ENCODE assay signal across 18 cellular contexts in genomic region chr14:34750670-34751069, GRCh38. TPM values are rescaled to one million over a fixed set of nuclear protein-coding genes. Genes with fewer than 3 reads are reported as not detected.
DNase-seq lines count a peak whose midpoint lies in the region; ATAC-seq, FAIRE-seq and TF ChIP-seq lines count a peak whose summit lies in the region.
"Had no signal": no experiment of that assay in that cellular context is flagged by ENCODE, and none has a peak within 500 bp of the region (broad histone marks: within the 10 kb centered on the region; RNA-seq: fewer than 3 reads in every experiment).

No MANE protein-coding gene starts in this region.

- H3K9me3 ChIP-seq in RWPE2 (ENCODE audit: severe bottlenecking) = peaks cover 3% of the 10 kb centered on the region
- no peaks in the 10 kb centered on the region for H3K9me3 ChIP-seq in endothelial cell of umbilical vein (replicated peaks; ENCODE audit: control insufficient read depth, insufficient read depth, low read length)
- no peaks in the 10 kb centered on the region for H3K9me3 ChIP-seq in gastrocnemius medialis
- H3K9me3 ChIP-seq: BE2C, HAP-1, testis had no signal

- no peaks in the 10 kb centered on the region for H3K4me1 ChIP-seq in RWPE2 (ENCODE audit: insufficient read depth, poor library complexity, severe bottlenecking)
- no peaks in the 10 kb centered on the region for H3K4me1 ChIP-seq in endothelial cell of umbilical vein (ENCODE audit: control insufficient read depth, extremely low read depth, insufficient read depth, low read length)
- H3K4me1 ChIP-seq in gastrocnemius medialis = no peaks in the 10 kb centered on the region
- H3K4me1 ChIP-seq: BE2C, HAP-1 had no signal

- no peaks in the 10 kb centered on the region for H3K27me3 ChIP-seq in RWPE2 (ENCODE audit: insufficient read depth, poor library complexity, severe bottlenecking)
- no peaks in the 10 kb centered on the region for H3K27me3 ChIP-seq in endothelial cell of umbilical vein (ENCODE audit: control insufficient read depth in 2 of 2, insufficient read depth in 2 of 2, low read length in 2 of 2)
- H3K27me3 ChIP-seq in gastrocnemius medialis = no peaks in the 10 kb centered on the region
- H3K27me3 ChIP-seq: BE2C, testis had no signal

- DNase-seq in EH (ENCODE audit: low read depth) (peak; percentile 70), RWPE2 (ENCODE audit: low spot score) (no peak), endothelial cell of umbilical vein (ENCODE audit: low read depth, low spot score) (peak; percentile 7), myocyte (ENCODE audit: low read depth) (peak; percentile 11), gastrocnemius medialis (no peak), erythroblast (lab: John Stamatoyannopoulos, UW) (no peak), iPS-NIHi7 (ENCODE audit: extremely low spot score) (no peak), NCI-H1048 (lab: John Stamatoyannopoulos, UW) (no peak)
- DNase-seq: activated CD4-positive, alpha-beta T cell treated with anti-CD3 and anti-CD28 coated beads, Interleukin-2, amount 10 ng/mL, durations not matched to agents 24 days and 14 days; activated naive CD8-positive, alpha-beta T cell treated with anti-CD3 and anti-CD28 coated beads for 36 hours; activated T-cell treated with anti-CD3 and anti-CD28 coated beads, Interleukin-2, amount 50 U/mL, for 1 hour; BE2C; NCI-H2029 treated with DMSO at 0.1 percent for 48 hours; occipital lobe; testis had no signal

- CTCF ChIA-PET in endothelial cell of umbilical vein (lab: Charles Lee) = interaction anchor here (2.6 kb wide), 1 partner anchor 28 kb away, joined by 11 read pairs; no protein-coding TSS in a partner anchor

- intact Hi-C loops in endothelial cell of umbilical vein (cut with micrococcal nuclease) = no loop called here
- intact Hi-C loops in gastrocnemius medialis (cut with DNase I; ENCODE audit: low total_unique reads) = no loop called here

- H3K9ac ChIP-seq in endothelial cell of umbilical vein (replicated peaks; ENCODE audit: extremely low read depth, insufficient read depth, low read length) = no peak overlapping the region

- dilution Hi-C loops in endothelial cell of umbilical vein (cut with MboI; ENCODE audit: extremely low pct_ligation_motif_present, low sequenced_read_pairs) = no loop called here

- H4K20me1 ChIP-seq in endothelial cell of umbilical vein (replicated peaks; ENCODE audit: control insufficient read depth, extremely low read depth, insufficient read depth, low read length) = no peaks in the 10 kb centered on the region

- no peaks in the 10 kb centered on the region for H3K9me1 ChIP-seq in endothelial cell of umbilical vein (replicated peaks; ENCODE audit: control insufficient read depth, extremely low read depth, insufficient read depth, low read length)

- H3K36me3 ChIP-seq in RWPE2 (ENCODE audit: low read depth) (peaks cover 30% of the 10 kb centered on the region), endothelial cell of umbilical vein (ENCODE audit: control insufficient read depth in 2 of 2, extremely low read depth in 1 of 2, insufficient read depth in 2 of 2, low read length in 2 of 2) (peaks cover 0 to 10% of the 10 kb centered on the region in 2 experiments), gastrocnemius medialis (peaks cover 0 to 8% of the 10 kb centered on the region in 2 donors)

- no peak overlapping the region for H2AFZ ChIP-seq in endothelial cell of umbilical vein (ENCODE audit: low read depth, low read length)

- peak; percentile 59 for ATAC-seq in RWPE2 (ENCODE audit: low read depth)
- ATAC-seq in gastrocnemius medialis = no peak

- H3K4me3 ChIP-seq in RWPE2 (ENCODE audit: severe bottlenecking) (no peak overlapping the region), endothelial cell of umbilical vein (replicated peaks in 1 of 3; ENCODE audit: insufficient read depth in 1 of 3, low read depth in 1 of 3, low read length in 3 of 3) (no peak overlapping the region), gastrocnemius medialis (no peak overlapping the region)
- H3K4me3 ChIP-seq: HAP-1, testis had no signal

- no peak for TF ChIP-seq CTCF in RWPE2 (IDR thresholded peaks at IDR 0.05; ENCODE audit: poor library complexity, severe bottlenecking)
- TF ChIP-seq CTCF in endothelial cell of umbilical vein (IDR thresholded peaks at IDR 0.05; ENCODE audit: extremely low read depth in 1 of 2, insufficient read depth in 1 of 2, low read depth in 1 of 2, low read length in 2 of 2) = no peak
- no peak for TF ChIP-seq CTCF in gastrocnemius medialis (IDR thresholded peaks at IDR 0.05 in 4 of 5, conservative IDR thresholded peaks at IDR 0.05 in 1 of 5)

- TF ChIP-seq POLR2A in endothelial cell of umbilical vein (IDR thresholded peaks at IDR 0.05; ENCODE audit: low read depth, low read length) (no peak), gastrocnemius medialis (IDR thresholded peaks at IDR 0.05) (no peak), erythroblast (IDR thresholded peaks at IDR 0.05; ENCODE audit: low read length) (no peak)

- in situ Hi-C loops in gastrocnemius medialis (cut with MboI; ENCODE audit: low sequenced_read_pairs in 4 of 4) = no loop called here

- H3K4me2 ChIP-seq in endothelial cell of umbilical vein (ENCODE audit: insufficient read depth, low read length) = no peak overlapping the region

- POLR2A ChIA-PET in endothelial cell of umbilical vein (lab: Charles Lee) = interaction anchor here (1.2 kb wide), 1 partner anchor 12 kb away, joined by 6 read pairs; no protein-coding TSS in a partner anchor

- no TSS peak for BruUV-seq in endothelial cell of umbilical vein (replicated peaks; lab: Mats Ljungman, UMichigan)

- no peak for FAIRE-seq in endothelial cell of umbilical vein (lab: Jason Lieb, UNC)
- FAIRE-seq: colon, frontal cortex had no signal

- no peaks in the 10 kb centered on the region for H3K79me2 ChIP-seq in endothelial cell of umbilical vein (ENCODE audit: control insufficient read depth, insufficient read depth, low read length)

- H3K27ac ChIP-seq in RWPE2 (ENCODE audit: poor library complexity, severe bottlenecking) (no peak overlapping the region), endothelial cell of umbilical vein (ENCODE audit: insufficient read depth, low read depth, low read length) (no peak overlapping the region), gastrocnemius medialis (no peak overlapping the region)

TF ChIP-seq in endothelial cell of umbilical vein, 7 proteins besides CTCF, POLR2A, EP300 and RAD21:
- TF ChIP-seq JUN (IDR thresholded peaks at IDR 0.05; ENCODE audit: borderline replicate concordance, insufficient read depth, insufficient read length, low read depth) (no peak), GATA2 (IDR thresholded peaks at IDR 0.05; ENCODE audit: insufficient read depth, insufficient read length, low read depth, low read length) (no peak), MYC (IDR thresholded peaks at IDR 0.05; ENCODE audit: low read depth, low read length) (no peak), MAX (IDR thresholded peaks at IDR 0.05; ENCODE audit: insufficient read depth, insufficient read length) (no peak), FOS (IDR thresholded peaks at IDR 0.05; ENCODE audit: borderline replicate concordance, insufficient read depth, low read length) (no peak), POLR2AphosphoS5 (IDR thresholded peaks at IDR 0.05; ENCODE audit: insufficient read depth, low read depth, low read length) (no peak), EZH2 (IDR thresholded peaks at IDR 0.05; ENCODE audit: borderline replicate concordance, low read depth, low read length, severe bottlenecking) (no peak)

RNA-seq across cellular contexts. Expression of gene CFL2, which starts 36.3 kb away (rescaled TPM):
- 91.9 and 98.1 TPM in 2 replicates for total RNA-seq in endothelial cell of umbilical vein
- polyA plus RNA-seq in endothelial cell of umbilical vein = 34.4 and 42.8 TPM in 2 replicates
- 43.5 and 47.4 TPM in 2 replicates for polyA plus RNA-seq in endothelial cell of umbilical vein (2011; cell fraction: cytosol; rRNA removed)
- polyA plus RNA-seq in endothelial cell of umbilical vein (2011; cell fraction: nucleus; rRNA removed) = 25.4 and 33.5 TPM in 2 replicates
- polyA plus RNA-seq in endothelial cell of umbilical vein (2012) = 85.5 and 153 TPM in 2 replicates
- polyA minus RNA-seq in endothelial cell of umbilical vein = 43.4 and 56.7 TPM in 2 replicates
- 36.5 TPM for polyA minus RNA-seq in endothelial cell of umbilical vein (2011; cell fraction: cytosol; rRNA and poly(A)+ RNA removed)
- polyA minus RNA-seq in endothelial cell of umbilical vein (2011; cell fraction: nucleus; rRNA and poly(A)+ RNA removed) = 18.6 and 31.3 TPM in 2 replicates
- total RNA-seq in myocyte = 623 and 628 TPM in 2 replicates
- 153 TPM for polyA plus RNA-seq in myocyte (2012)
- 100 to 1,000 TPM; 331 to 434 (median 371) TPM for total RNA-seq in gastrocnemius medialis

Comparison
In these comparisons a context has a peak if more than half of its experiments do, and no peak if none do; other contexts are left out.
1. DNase-seq: peak in EH (single experiment), endothelial cell of umbilical vein (single experiment) and myocyte (single experiment); none in RWPE2 (single experiment), gastrocnemius medialis (0 of 2), erythroblast (0 of 2), iPS-NIHi7 (single experiment) and NCI-H1048 (single experiment).